In genomic region chr11:125624756-125625213, GRCh38 we compare ENCODE assay signal across 8 cellular contexts.
DNase-seq lines count a peak whose midpoint lies in the region; ATAC-seq and TF ChIP-seq lines count a peak whose summit lies in the region.

Gene CHEK1, plus strand, starts transcription at chr11:125625163. Its CDS starts 1,606 bp downstream, at chr11:125626769.

- H3K36me3 ChIP-seq in KOPT-K1 (ENCODE audit: insufficient read depth, low read length) (peaks cover 72% of the 10 kb centered on the region), mucosa of rectum (ENCODE audit: control insufficient read depth in 2 of 2, insufficient read depth in 2 of 2, low read length in 2 of 2) (peaks cover 17% of the 10 kb centered on the region in 2 donors)

- H3K9me3 Mint-ChIP-seq in central memory CD8-positive, alpha-beta T cell = no peaks in the 10 kb centered on the region

- H3K27ac ChIP-seq in KOPT-K1 (ENCODE audit: low read depth, low read length, poor library complexity, severe bottlenecking) = peak within 1 kb of the TSS; percentile 87
- H3K27ac ChIP-seq in mucosa of rectum (ENCODE audit: low read depth in 2 of 2, low read length in 2 of 2) = peak within 1 kb of the TSS; percentile 94 to 98

- ATAC-seq in central memory CD8-positive, alpha-beta T cell (replicated peaks; ENCODE audit: extremely low read depth, poor library complexity, severe bottlenecking) = no peak
- no peak for ATAC-seq in GM18517 (IDR thresholded peaks at IDR 0.05; ENCODE audit: unreplicated experiment)

- H3K27me3 Mint-ChIP-seq in central memory CD8-positive, alpha-beta T cell = no peaks in the 10 kb centered on the region

- H3K27me3 ChIP-seq in mucosa of rectum (ENCODE audit: control insufficient read depth in 2 of 2, insufficient read depth in 2 of 2, low read length in 2 of 2) = no peaks in the 10 kb centered on the region

- peak within 1 kb of the TSS; percentile 88 for H3K4me3 Mint-ChIP-seq in central memory CD8-positive, alpha-beta T cell

- DNase-seq in AG09309 (ENCODE audit: low read depth) = no peak
- no peak for DNase-seq in central memory CD8-positive, alpha-beta T cell (ENCODE audit: low spot score in 2 of 2)
- no peak for DNase-seq in SIG-M5 (lab: John Stamatoyannopoulos, UW)
- DNase-seq in stimulated activated CD4-positive, alpha-beta T cell treated with anti-CD3 and anti-CD28 coated beads, Interleukin-2, amount 100 ng/mL, for 48 hours = no peak
- no peak for DNase-seq in activated CD4-positive, alpha-beta T cell treated with anti-CD3 and anti-CD28 coated beads for 4 hours

- peak within 1 kb of the TSS; percentile 89 to 90 for H3K9ac ChIP-seq in mucosa of rectum (ENCODE audit: low read depth in 1 of 2, low read length in 2 of 2)

- TF ChIP-seq CTCF in AG09309 (IDR thresholded peaks at IDR 0.05; ENCODE audit: control insufficient read depth, insufficient read depth, low read depth, low read length, missing control alignments) = no peak

- H3K4me3 ChIP-seq in AG09309 (ENCODE audit: control insufficient read depth, low read depth, low read length) (peak within 1 kb of the TSS; percentile 84), mucosa of rectum (ENCODE audit: low read length in 2 of 2) (peak within 1 kb of the TSS; percentile 80 to 92)

- peak within 1 kb of the TSS; percentile 90 for H3K27ac Mint-ChIP-seq in central memory CD8-positive, alpha-beta T cell (ENCODE audit: low read depth)

- H3K4me1 Mint-ChIP-seq in central memory CD8-positive, alpha-beta T cell = peaks cover 24% of the 10 kb centered on the region

- peaks cover 22% of the 10 kb centered on the region for H3K36me3 Mint-ChIP-seq in central memory CD8-positive, alpha-beta T cell (ENCODE audit: insufficient read depth)

- H3K9me3 ChIP-seq in KOPT-K1 (ENCODE audit: insufficient read depth, low read length, poor library complexity, severe bottlenecking) = no peaks in the 10 kb centered on the region
- H3K9me3 ChIP-seq in mucosa of rectum (ENCODE audit: control insufficient read depth in 2 of 2, low read length in 2 of 2) = no peaks in the 10 kb centered on the region

- peaks cover 9 to 13% of the 10 kb centered on the region in 2 donors for H3K4me1 ChIP-seq in mucosa of rectum (ENCODE audit: control insufficient read depth in 2 of 2, insufficient read depth in 2 of 2, low read length in 2 of 2)
